Comparison of ENCODE assay signal across 26 cellular contexts in the genomic region with DNA sequence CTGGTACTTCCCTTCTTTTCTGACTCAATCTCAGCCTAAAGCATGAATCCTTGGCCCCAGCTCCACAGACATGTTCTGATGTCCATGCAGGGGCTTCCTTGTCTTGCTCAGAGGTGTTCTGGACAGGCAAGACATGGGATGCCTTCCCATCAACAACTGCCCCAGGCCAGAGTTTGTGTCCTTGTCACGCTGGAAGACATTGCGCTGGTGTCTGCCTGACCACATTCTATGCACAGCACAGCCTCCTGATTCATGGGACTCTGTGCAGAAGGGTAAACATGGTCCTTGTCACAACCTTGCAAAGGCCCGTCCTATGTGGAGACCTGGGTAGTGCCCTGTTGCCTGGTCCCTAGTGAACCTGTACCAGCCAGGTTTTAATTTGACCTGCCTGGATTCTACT.
"Had no signal": no experiment of that assay in that cellular context is flagged by ENCODE, and none has a peak within 500 bp of the region (broad histone marks: within the 10 kb centered on the region; RNA-seq: fewer than 3 reads in every experiment).

No MANE protein-coding gene starts in this region.

- H3K36me3 Mint-ChIP-seq: activated naive CD8-positive, alpha-beta T cell treated with anti-CD3 and anti-CD28 coated beads, Interleukin-2, amount 10 ng/mL, durations not matched to agents 7 days and 5 days; mesothelial cell of epicardium had no signal

- FAIRE-seq: kidney, pancreas had no signal

- H3K9me3 ChIP-seq: heart right ventricle, left lung, neutrophil, pancreas, psoas muscle, testis, uterus had no signal

- ATAC-seq: activated CD4-positive, alpha-beta T cell treated with anti-CD3 and anti-CD28 coated beads for 36 hours; left lung; pancreas; stimulated activated memory B cell treated with anti-CD40 and anti-IgM and Interleukin-4, amounts not matched to agents 10 μg/mL and 1 μg/mL and 100 μg/mL, for 72 hours had no signal

- H3K27me3 Mint-ChIP-seq: activated B cell treated with CpG ODN at 0.5 μM for 24 hours; activated CD4-positive, alpha-beta memory T cell treated with anti-CD3 and anti-CD28 coated beads, Interleukin-2, amount 10 ng/mL, durations not matched to agents 7 days and 5 days; activated CD4-positive, alpha-beta T cell treated with anti-CD3 and anti-CD28 coated beads for 36 hours; activated naive CD8-positive, alpha-beta T cell treated with anti-CD3 and anti-CD28 coated beads, Interleukin-2, amount 10 ng/mL, durations not matched to agents 7 days and 5 days; stimulated activated memory B cell treated with anti-CD40 and anti-IgM and Interleukin-4, amounts not matched to agents 10 μg/mL and 1 μg/mL and 100 μg/mL, for 72 hours had no signal

- H3K27ac Mint-ChIP-seq: activated B cell treated with CpG ODN at 0.5 μM for 24 hours; activated CD4-positive, alpha-beta memory T cell treated with anti-CD3 and anti-CD28 coated beads, Interleukin-2, amount 10 ng/mL, durations not matched to agents 7 days and 5 days; activated CD4-positive, alpha-beta T cell treated with anti-CD3 and anti-CD28 coated beads for 36 hours; activated naive CD4-positive, alpha-beta T cell treated with anti-CD3 and anti-CD28 coated beads for 36 hours; activated naive CD8-positive, alpha-beta T cell treated with anti-CD3 and anti-CD28 coated beads, Interleukin-2, amount 10 ng/mL, durations not matched to agents 7 days and 5 days; mesothelial cell of epicardium; nephron; stimulated activated memory B cell treated with anti-CD40 and anti-IgM and Interleukin-4, amounts not matched to agents 10 μg/mL and 1 μg/mL and 100 μg/mL, for 72 hours had no signal

- DNase-seq: activated B cell treated with CpG ODN at 0.5 μM for 24 hours; activated CD4-positive, alpha-beta memory T cell treated with anti-CD3 and anti-CD28 coated beads, Interleukin-2, amount 10 ng/mL, durations not matched to agents 7 days and 5 days; activated CD4-positive, alpha-beta T cell treated with anti-CD3 and anti-CD28 coated beads for 36 hours; activated effector memory CD4-positive, alpha-beta T cell treated with Interleukin-2 at 50 U/mL for 16 hours; activated naive CD4-positive, alpha-beta T cell treated with anti-CD3 and anti-CD28 coated beads for 36 hours; activated naive CD8-positive, alpha-beta T cell treated with anti-CD3 and anti-CD28 coated beads, Interleukin-2, amount 10 ng/mL, durations not matched to agents 7 days and 5 days; activated T-cell treated with anti-CD3 and anti-CD28 coated beads, Interleukin-2, amount 50 U/mL, for 48 hours; amniotic stem cell; cortex of kidney; heart right ventricle; kidney; left lung; pancreas; psoas muscle; right cardiac atrium; stimulated activated CD4-positive, alpha-beta T cell treated with anti-CD3 and anti-CD28 coated beads, Interleukin-12 subunit alpha, Interleukin-12 subunit beta, amount 100 ng/mL, for 4 hours; stimulated activated CD4-positive, alpha-beta T cell treated with anti-CD3 and anti-CD28 coated beads, Interleukin-1b, Interleukin-23, amount 100 ng/mL, for 48 hours; T1000; testis; trophoblast cell; uterus had no signal

- H3K27me3 ChIP-seq: left lung, pancreas, testis, uterus had no signal

- H3K4me1 ChIP-seq: left lung, pancreas, psoas muscle, uterus had no signal

- H3K9me3 Mint-ChIP-seq: activated B cell treated with CpG ODN at 0.5 μM for 24 hours; activated CD4-positive, alpha-beta memory T cell treated with anti-CD3 and anti-CD28 coated beads, Interleukin-2, amount 10 ng/mL, durations not matched to agents 7 days and 5 days; activated naive CD4-positive, alpha-beta T cell treated with anti-CD3 and anti-CD28 coated beads for 36 hours; activated naive CD8-positive, alpha-beta T cell treated with anti-CD3 and anti-CD28 coated beads, Interleukin-2, amount 10 ng/mL, durations not matched to agents 7 days and 5 days; mesothelial cell of epicardium had no signal

- H3K27ac ChIP-seq: epithelial cell of prostate, heart right ventricle, left lung, neutrophil, pancreas, psoas muscle, testis, uterus had no signal

- H3K4me3 Mint-ChIP-seq: activated B cell treated with CpG ODN at 0.5 μM for 24 hours; activated CD4-positive, alpha-beta memory T cell treated with anti-CD3 and anti-CD28 coated beads, Interleukin-2, amount 10 ng/mL, durations not matched to agents 7 days and 5 days; activated CD4-positive, alpha-beta T cell treated with anti-CD3 and anti-CD28 coated beads for 36 hours; activated naive CD4-positive, alpha-beta T cell treated with anti-CD3 and anti-CD28 coated beads for 36 hours; activated naive CD8-positive, alpha-beta T cell treated with anti-CD3 and anti-CD28 coated beads, Interleukin-2, amount 10 ng/mL, durations not matched to agents 7 days and 5 days; mesothelial cell of epicardium; nephron; stimulated activated memory B cell treated with anti-CD40 and anti-IgM and Interleukin-4, amounts not matched to agents 10 μg/mL and 1 μg/mL and 100 μg/mL, for 72 hours had no signal

- H3K36me3 ChIP-seq: heart right ventricle, left lung, neutrophil, pancreas, uterus had no signal

- H3K4me3 ChIP-seq: heart right ventricle, left lung, pancreas, psoas muscle, testis, uterus had no signal
